1 cellular context compared by ENCODE assay signal in genomic region chr17:38752119-38752929, GRCh38.
A peak's percentile ranks its signal among the peaks of the same experiment; 100 is the strongest.
TF ChIP-seq lines count a peak whose summit lies in the region.

Gene PSMB3 (plus strand): TSS chr17:38752741. CDS start chr17:38752827, 86 bp downstream.

TF ChIP-seq in GM12878, 131 proteins besides CTCF, POLR2A, EP300 and RAD21 (continued from another document and continues in another):
- peak; percentile 55 for TF ChIP-seq IRF4 (IDR thresholded peaks at IDR 0.05; ENCODE audit: low read depth, low read length)
- TF ChIP-seq IKZF2 (IDR thresholded peaks at IDR 0.05), result peak; percentile 59 to 74
- no peak for TF ChIP-seq PRDM15 (CRISPR knock-in tag; IDR thresholded peaks at IDR 0.05)
- TF ChIP-seq BCL3 (IDR thresholded peaks at IDR 0.05; ENCODE audit: borderline replicate concordance, insufficient read depth, low read depth, low read length, poor library complexity, severe bottlenecking), result no peak
- no peak for TF ChIP-seq STAT3 (IDR thresholded peaks at IDR 0.05; ENCODE audit: low read depth, low read length)
- 0 out of 2 replicates have a peak, but pooled peaks have one; percentile 27 for TF ChIP-seq NR2F1 (conservative IDR thresholded peaks at IDR 0.05)
- peak; percentile 67 for TF ChIP-seq SMAD1 (IDR thresholded peaks at IDR 0.05; ENCODE audit: low read depth, partially characterized antibody)
- 0 out of 3 replicates have a peak, but pooled peaks have one; percentile 13 for TF ChIP-seq POU2F2 (IDR thresholded peaks at IDR 0.05; ENCODE audit: borderline replicate concordance, low read depth, low read length)
- peak; percentile 95 for TF ChIP-seq CHD2 (IDR thresholded peaks at IDR 0.05; ENCODE audit: borderline replicate concordance, low read depth, low read length)
- TF ChIP-seq POLR2AphosphoS5 (IDR thresholded peaks at IDR 0.05; ENCODE audit: low read length), result peak; percentile 86
- TF ChIP-seq GABPA (IDR thresholded peaks at IDR 0.05; ENCODE audit: low read depth), result peak; percentile 88
- TF ChIP-seq SUPT20H (IDR thresholded peaks at IDR 0.05; ENCODE audit: borderline replicate concordance, control insufficient read depth, low read depth, low read length), result no peak
- TF ChIP-seq CREM (IDR thresholded peaks at IDR 0.05; ENCODE audit: low read depth), result peak; percentile 72
- no peak for TF ChIP-seq EZH2 (IDR thresholded peaks at IDR 0.05; ENCODE audit: borderline replicate concordance, control insufficient read depth, low read depth, low read length)
- TF ChIP-seq SPI1 (IDR thresholded peaks at IDR 0.05; ENCODE audit: borderline replicate concordance, insufficient read depth, low read depth, low read length), result peak; percentile 100
- TF ChIP-seq MTA3 (IDR thresholded peaks at IDR 0.05; ENCODE audit: borderline replicate concordance, low read length), result no peak; the same call in 1 of the 2 replicates
- no peak for TF ChIP-seq CEBPB (IDR thresholded peaks at IDR 0.05; ENCODE audit: borderline replicate concordance in 1 of 2, low read depth in 2 of 2, low read length in 2 of 2)
- no peak for TF ChIP-seq ZBTB11 (CRISPR knock-in tag; IDR thresholded peaks at IDR 0.05)
- peak; percentile 67 for TF ChIP-seq RUNX3 (IDR thresholded peaks at IDR 0.05; ENCODE audit: low read length)
- TF ChIP-seq ELK1 (IDR thresholded peaks at IDR 0.05; ENCODE audit: low read depth, low read length), result peak; percentile 83
- peak; percentile 52; the same call in 1 of the 2 replicates for TF ChIP-seq ATF7 (IDR thresholded peaks at IDR 0.05; ENCODE audit: low read depth)
- peak; percentile 90 for TF ChIP-seq SIN3A (IDR thresholded peaks at IDR 0.05; ENCODE audit: low read depth, low read length)
- TF ChIP-seq SKIL (IDR thresholded peaks at IDR 0.05; ENCODE audit: low read depth, poor library complexity, severe bottlenecking), result peak; percentile 41
- peak; percentile 85 to 90; a peak in 3 of 4 replicates for TF ChIP-seq BHLHE40 (IDR thresholded peaks at IDR 0.05; ENCODE audit: borderline replicate concordance in 1 of 2, low read depth in 2 of 2, low read length in 1 of 2)
- TF ChIP-seq RELB (IDR thresholded peaks at IDR 0.05; ENCODE audit: low read depth), result peak; percentile 80; the same call in 1 of the 2 replicates
- no peak for TF ChIP-seq PAX8 (IDR thresholded peaks at IDR 0.05)
- TF ChIP-seq SUZ12 (IDR thresholded peaks at IDR 0.05; ENCODE audit: unreplicated experiment), result no peak
- no peak for TF ChIP-seq ASH2L (IDR thresholded peaks at IDR 0.05; ENCODE audit: borderline replicate concordance, low read depth)
- peak; percentile 67; the same call in 1 of the 2 replicates for TF ChIP-seq TAF1 (IDR thresholded peaks at IDR 0.05; ENCODE audit: borderline replicate concordance, low read depth, low read length)
- TF ChIP-seq ZBTB33 (IDR thresholded peaks at IDR 0.05), result no peak
- peak; percentile 66 for TF ChIP-seq PML (IDR thresholded peaks at IDR 0.05; ENCODE audit: low read length)
- TF ChIP-seq MAX (IDR thresholded peaks at IDR 0.05; ENCODE audit: low read depth, low read length), result peak; percentile 99
- peak; percentile 43; the same call in 1 of the 2 replicates for TF ChIP-seq TCF3 (IDR thresholded peaks at IDR 0.05; ENCODE audit: borderline replicate concordance, insufficient read depth, low read depth, low read length)
- TF ChIP-seq PKNOX1 (IDR thresholded peaks at IDR 0.05), result peak; percentile 100
- TF ChIP-seq NFYA (IDR thresholded peaks at IDR 0.05; ENCODE audit: borderline replicate concordance, low read depth, low read length), result peak; percentile 90
- no peak for TF ChIP-seq RELA (IDR thresholded peaks at IDR 0.05; ENCODE audit: borderline replicate concordance, partially characterized antibody)
- no peak for TF ChIP-seq CHD4 (IDR thresholded peaks at IDR 0.05)
- TF ChIP-seq BCLAF1 (IDR thresholded peaks at IDR 0.05), result no peak
- TF ChIP-seq CBX3 (IDR thresholded peaks at IDR 0.05; ENCODE audit: borderline replicate concordance, low read depth), result no peak
- peak; percentile 83 for TF ChIP-seq SMAD5 (IDR thresholded peaks at IDR 0.05; ENCODE audit: low read depth)
